1 cellular context compared by ENCODE assay signal in genomic region chr6:37302086-37302686, GRCh38.
TF ChIP-seq lines count a peak whose summit lies in the region.

No MANE protein-coding gene starts in this region.

TF ChIP-seq in K562, 482 proteins besides CTCF, POLR2A, EP300 and RAD21 (continued from another document and continues in another):
- TF ChIP-seq ATF4 (CRISPR knock-in tag; IDR thresholded peaks at IDR 0.05) (peak; percentile 90), LARP7 (IDR thresholded peaks at IDR 0.05) (no peak), MCM2 (IDR thresholded peaks at IDR 0.05; ENCODE audit: low read depth) (no peak), ELF4 (CRISPR knock-in tag; IDR thresholded peaks at IDR 0.05) (peak; percentile 99), HSF4 (CRISPR knock-in tag; IDR thresholded peaks at IDR 0.05; ENCODE audit: borderline replicate concordance) (peak; percentile 39; the same call in 1 of the 2 replicates), MCM7 (IDR thresholded peaks at IDR 0.05) (no peak), MXD1 (CRISPR knock-in tag; IDR thresholded peaks at IDR 0.05; ENCODE audit: borderline replicate concordance, poor library complexity, severe bottlenecking) (no peak), SMARCA5 (IDR thresholded peaks at IDR 0.05) (no peak), ZNF584 (CRISPR knock-in tag; IDR thresholded peaks at IDR 0.05; ENCODE audit: low read depth) (peak; percentile 98), TCF15 (CRISPR knock-in tag; IDR thresholded peaks at IDR 0.05) (peak; percentile 82; the same call in 1 of the 2 replicates), ZNF77 (CRISPR knock-in tag; IDR thresholded peaks at IDR 0.05) (no peak), HES1 (IDR thresholded peaks at IDR 0.05; ENCODE audit: low read depth) (peak; percentile 99), GTF2E2 (tag; IDR thresholded peaks at IDR 0.05) (0 out of 2 replicates have a peak, but pooled peaks have one; percentile 71), ZNF277 (CRISPR knock-in tag; IDR thresholded peaks at IDR 0.05; ENCODE audit: borderline replicate concordance) (no peak), PHF8 (IDR thresholded peaks at IDR 0.05; ENCODE audit: borderline replicate concordance, low read length) (no peak), XRCC3 (IDR thresholded peaks at IDR 0.05) (no peak), EWSR1 (IDR thresholded peaks at IDR 0.05; ENCODE audit: borderline replicate concordance, low read depth, partially characterized antibody) (no peak), POLR2AphosphoS2 (IDR thresholded peaks at IDR 0.05; ENCODE audit: low read length) (no peak), TCF7L2 (IDR thresholded peaks at IDR 0.05; ENCODE audit: low read depth, low read length) (no peak), ID3 (CRISPR knock-in tag; IDR thresholded peaks at IDR 0.05) (no peak), ID3 (tag; IDR thresholded peaks at IDR 0.05) (peak; percentile 96), KLF6 (CRISPR knock-in tag; IDR thresholded peaks at IDR 0.05; ENCODE audit: borderline replicate concordance) (peak; percentile 97), FOXK1 (CRISPR knock-in tag; IDR thresholded peaks at IDR 0.05; ENCODE audit: borderline replicate concordance) (no peak), ILF3 (IDR thresholded peaks at IDR 0.05; ENCODE audit: borderline replicate concordance) (peak; percentile 96), FOXO4 (CRISPR knock-in tag; IDR thresholded peaks at IDR 0.05) (no peak), ZNF57 (CRISPR knock-in tag; IDR thresholded peaks at IDR 0.05) (no peak), PCBP1 (IDR thresholded peaks at IDR 0.05; ENCODE audit: low read depth, low read length, poor library complexity, severe bottlenecking) (no peak), STAT5A (IDR thresholded peaks at IDR 0.05; ENCODE audit: borderline replicate concordance, low read length) (peak; percentile 98), CBX3 (IDR thresholded peaks at IDR 0.05; ENCODE audit: borderline replicate concordance in 1 of 2, low read length in 2 of 2) (peak in 1 of 2 experiments; percentile 87; a peak in 2 of 3 replicates), BHLHE40 (IDR thresholded peaks at IDR 0.05; ENCODE audit: low read length) (peak; percentile 89), ZC3H8 (IDR thresholded peaks at IDR 0.05) (no peak), ZC3H11A (IDR thresholded peaks at IDR 0.05; ENCODE audit: low read depth, low read length) (no peak), ZNF134 (CRISPR knock-in tag; conservative IDR thresholded peaks at IDR 0.05) (peak; percentile 75; the same call in 1 of the 2 replicates), YY1 (IDR thresholded peaks at IDR 0.05; ENCODE audit: borderline replicate concordance in 1 of 3, control insufficient read depth in 1 of 3, extremely low read depth in 1 of 3, insufficient read depth in 3 of 3, insufficient read length in 1 of 3, insufficient replicate concordance in 2 of 3, low read depth in 1 of 3, low read length in 2 of 3) (no peak), ZC3H4 (CRISPR knock-in tag; IDR thresholded peaks at IDR 0.05; ENCODE audit: borderline replicate concordance) (no peak), ZNF639 (CRISPR knock-in tag; conservative IDR thresholded peaks at IDR 0.05 in 1 of 2, IDR thresholded peaks at IDR 0.05 in 1 of 2) (peak in 1 of 2 experiments; percentile 97; a peak in 2 of 4 replicates), TBL1XR1 (IDR thresholded peaks at IDR 0.05; ENCODE audit: low read length in 2 of 2) (peak; percentile 99 to 100), NCOA1 (IDR thresholded peaks at IDR 0.05; ENCODE audit: low read depth) (peak; percentile 95), ZNF224 (CRISPR knock-in tag; IDR thresholded peaks at IDR 0.05) (no peak), ZMIZ1 (IDR thresholded peaks at IDR 0.05; ENCODE audit: low read depth in 2 of 2, low read length in 2 of 2) (peak in 1 of 2 experiments; percentile 99; a peak in 2 of 4 replicates), RAD51 (IDR thresholded peaks at IDR 0.05; ENCODE audit: borderline replicate concordance, low read depth) (peak; percentile 61), GATAD2A (IDR thresholded peaks at IDR 0.05) (no peak), CBX8 (IDR thresholded peaks at IDR 0.05; ENCODE audit: borderline replicate concordance, extremely low read depth, low read depth, low read length, poor library complexity, severe bottlenecking) (no peak), E2F1 (CRISPR knock-in tag; IDR thresholded peaks at IDR 0.05) (no peak), ZNF280B (CRISPR knock-in tag; IDR thresholded peaks at IDR 0.05) (no peak), SREBF1 (IDR thresholded peaks at IDR 0.05; ENCODE audit: borderline replicate concordance, low read depth, low read length) (0 out of 2 replicates have a peak, but pooled peaks have one; percentile 68), ZNF3 (CRISPR knock-in tag; IDR thresholded peaks at IDR 0.05) (no peak), CEBPG (CRISPR knock-in tag; IDR thresholded peaks at IDR 0.05) (no peak; the same call in 1 of the 2 replicates), CEBPG (tag; conservative IDR thresholded peaks at IDR 0.05 in 1 of 2, IDR thresholded peaks at IDR 0.05 in 1 of 2) (peak in 1 of 2 experiments; percentile 78; a peak in 2 of 4 replicates), ZNF184 (CRISPR knock-in tag; IDR thresholded peaks at IDR 0.05) (no peak), CBFA2T3 (IDR thresholded peaks at IDR 0.05) (peak; percentile 100), HDAC2 (IDR thresholded peaks at IDR 0.05) (peak; percentile 97), ZNF431 (CRISPR knock-in tag; IDR thresholded peaks at IDR 0.05) (no peak), TRIM25 (IDR thresholded peaks at IDR 0.05; ENCODE audit: borderline replicate concordance) (no peak), KHSRP (IDR thresholded peaks at IDR 0.05) (peak; percentile 94), ZNF780A (CRISPR knock-in tag; IDR thresholded peaks at IDR 0.05) (no peak)
